ENCODE assay signal across 8 cellular contexts in the genomic region with DNA sequence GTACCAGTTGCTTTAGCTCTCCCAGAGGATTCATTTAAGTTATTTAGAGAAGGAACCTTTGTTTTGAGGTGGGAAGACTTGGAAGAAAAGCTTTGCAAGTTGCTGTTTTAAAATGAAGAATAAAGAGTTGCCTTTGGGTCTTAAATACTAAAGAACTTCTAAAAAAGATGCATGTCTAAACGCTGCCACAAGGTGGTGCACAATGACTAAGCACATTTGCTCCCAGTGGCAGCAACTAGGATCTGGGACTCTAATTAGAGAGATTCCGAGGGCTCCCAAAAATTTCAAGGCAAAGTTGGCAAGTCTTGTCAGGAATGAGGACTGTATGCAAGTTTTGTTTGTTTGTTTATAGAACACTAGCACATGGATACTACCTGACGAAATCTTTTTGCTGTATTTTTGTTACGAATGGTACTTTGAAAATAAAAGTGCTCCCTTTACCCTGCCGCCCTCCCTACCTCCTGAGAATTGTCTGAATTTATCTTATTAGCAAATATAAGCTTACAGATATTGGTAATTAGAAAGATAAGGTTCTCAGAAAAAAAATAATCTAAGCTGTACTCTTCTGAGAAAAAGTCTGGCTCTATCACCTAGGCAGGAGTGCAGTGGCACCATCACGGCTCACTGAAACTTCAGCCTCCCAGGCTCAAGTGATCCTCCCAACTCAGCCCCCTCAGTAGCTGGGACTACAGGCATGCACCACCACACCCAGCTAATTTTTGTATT.
A peak's percentile ranks its signal among the peaks of the same experiment; 100 is the strongest.
DNase-seq lines count a peak whose midpoint lies in the region; ATAC-seq and TF ChIP-seq lines count a peak whose summit lies in the region.

No MANE protein-coding gene starts in this region.

- no peak overlapping the region for H3K27ac ChIP-seq in KMS-11
- H3K27ac ChIP-seq in adrenal gland: no peak overlapping the region
- H3K27ac ChIP-seq in left ventricle myocardium inferior (replicated peaks): no peak overlapping the region

- TF ChIP-seq CTCF in BJ (IDR thresholded peaks at IDR 0.05; ENCODE audit: insufficient read depth, low read depth, low read length) (peak; percentile 85), KMS-11 (conservative IDR thresholded peaks at IDR 0.05; ENCODE audit: low read depth, low read length) (peak; percentile 70), adrenal gland (IDR thresholded peaks at IDR 0.05) (peak; percentile 76 to 85 (median 82)), left ventricle myocardium inferior (IDR thresholded peaks at IDR 0.05; ENCODE audit: borderline replicate concordance) (peak; percentile 84)

- TF ChIP-seq POLR2A in adrenal gland (IDR thresholded peaks at IDR 0.05): no peak

- peak overlapping the region; percentile 58; the same call in 1 of the 2 replicates for H2AFZ ChIP-seq in KMS-11 (ENCODE audit: low read depth)

- CTCF ChIA-PET in BJ (lab: Yijun Ruan, JAX): interaction anchor here (0.7 to 2.1 kb wide), 9 partner anchors 55 to 648 kb away, joined by 3 to 9 read pairs (median 3); a partner anchor contains a TSS

- H3K36me3 ChIP-seq in BJ (ENCODE audit: control insufficient read depth, insufficient read depth, low read length): no peaks in the 10 kb centered on the region
- no peaks in the 10 kb centered on the region for H3K36me3 ChIP-seq in KMS-11 (ENCODE audit: insufficient read depth)
- H3K36me3 ChIP-seq in adrenal gland (replicated peaks in 1 of 2): no peaks in the 10 kb centered on the region
- no peaks in the 10 kb centered on the region for H3K36me3 ChIP-seq in left ventricle myocardium inferior

- no peak overlapping the region for H3K4me3 ChIP-seq in BJ (ENCODE audit: low read depth, low read length)
- no peak overlapping the region for H3K4me3 ChIP-seq in KMS-11 (IDR thresholded peaks at IDR 0.05; ENCODE audit: insufficient read depth, low read depth, low read length)
- peak overlapping the region in 1 of 4 donors; percentile 1 for H3K4me3 ChIP-seq in adrenal gland
- H3K4me3 ChIP-seq in left ventricle myocardium inferior: peak overlapping the region; percentile 41

- H3K79me2 ChIP-seq in KMS-11 (ENCODE audit: insufficient read depth, low read depth): no peaks in the 10 kb centered on the region

- H3K9me3 ChIP-seq in adrenal gland (replicated peaks in 1 of 3) (no peaks in the 10 kb centered on the region), left ventricle myocardium inferior (replicated peaks) (no peaks in the 10 kb centered on the region)

- ATAC-seq in GM18870 (IDR thresholded peaks at IDR 0.05; ENCODE audit: unreplicated experiment) (peak; percentile 66), HG03378 (IDR thresholded peaks at IDR 0.05; ENCODE audit: unreplicated experiment) (no peak)

- intact Hi-C loops in adrenal gland (cut with DNase I) (loop anchor here (5.0 to 10.0 kb wide), 4 partner anchors 119 to 222 kb away; a partner anchor contains a TSS), left ventricle myocardium inferior (cut with micrococcal nuclease) (loop anchor here (5.0 kb wide), 1 partner anchor 114 kb away; no protein-coding TSS in a partner anchor)

- H4K20me1 ChIP-seq in KMS-11 (ENCODE audit: insufficient read depth): no peaks in the 10 kb centered on the region

- POLR2A ChIA-PET in BJ (lab: Charles Lee): no interaction called here

- H3K4me1 ChIP-seq in KMS-11 (ENCODE audit: low read depth, poor library complexity, severe bottlenecking) (no peaks in the 10 kb centered on the region), adrenal gland (replicated peaks in 1 of 2) (peaks cover 0 to 4% of the 10 kb centered on the region in 2 donors), left ventricle myocardium inferior (peaks cover 7% of the 10 kb centered on the region)

- no peaks in the 10 kb centered on the region for H3K27me3 ChIP-seq in BJ (ENCODE audit: control insufficient read depth, insufficient read depth, low read length)
- no peaks in the 10 kb centered on the region for H3K27me3 ChIP-seq in KMS-11 (ENCODE audit: insufficient read depth, low read depth)
- no peaks in the 10 kb centered on the region for H3K27me3 ChIP-seq in adrenal gland
- no peaks in the 10 kb centered on the region for H3K27me3 ChIP-seq in left ventricle myocardium inferior (ENCODE audit: low read depth)

- WGBS in adrenal gland, 4 donors: 39 to 41% (median 39%) methylated on average over 6 of the region's 6 CpGs

- no peak overlapping the region for H3K4me2 ChIP-seq in KMS-11

- DNase-seq in BJ (ENCODE audit: low read depth) (peak; percentile 21), RKO (ENCODE audit: low spot score) (peak; percentile 80), adrenal gland (peak; percentile 40 to 80 (median 65)), left ventricle myocardium inferior (no peak), renal cortical epithelial cell (ENCODE audit: low read depth) (peak; percentile 69)

- no peak overlapping the region for H3K9ac ChIP-seq in KMS-11
